In genomic region chr6:72037006-72037405, GRCh38 we compare ENCODE assay signal across 26 cellular contexts.
"Had no signal": no experiment of that assay in that cellular context is flagged by ENCODE, and none has a peak within 500 bp of the region (broad histone marks: within the 10 kb centered on the region; RNA-seq: fewer than 3 reads in every experiment).

No MANE protein-coding gene starts in this region.

- H3K27ac ChIP-seq: breast epithelium, epithelial cell of prostate, stomach, thyroid gland, vagina had no signal

- H3K4me1 ChIP-seq: breast epithelium, stomach, thyroid gland, vagina had no signal

- H3K9me3 Mint-ChIP-seq: activated CD8-positive, alpha-beta T cell treated with anti-CD3 and anti-CD28 coated beads for 36 hours; activated naive CD4-positive, alpha-beta T cell treated with anti-CD3 and anti-CD28 coated beads, Interleukin-2, amount 50 U/mL, for 72 hours; activated T-cell treated with anti-CD3 and anti-CD28 coated beads, Interleukin-2, amount 50 U/mL, for 4 hours; activated T-helper 17 cell treated with anti-CD3 and anti-CD28 coated beads, Interleukin-2, amount 50 U/mL, for 72 hours; mesothelial cell of epicardium; stimulated activated memory B cell treated with anti-CD40 and anti-IgM and Interleukin-4, amounts not matched to agents 10 μg/mL and 1 μg/mL and 100 μg/mL, for 72 hours; WTC11 had no signal

- H3K4me3 ChIP-seq: breast epithelium, stomach, thyroid gland, upper lobe of left lung, vagina had no signal

- H3K36me3 ChIP-seq: breast epithelium, stomach, thyroid gland, upper lobe of left lung, vagina had no signal

- H3K36me3 Mint-ChIP-seq: activated naive CD4-positive, alpha-beta T cell treated with anti-CD3 and anti-CD28 coated beads, Interleukin-2, amount 50 U/mL, for 72 hours; mesothelial cell of epicardium; naive thymus-derived CD8-positive, alpha-beta T cell; stimulated activated memory B cell treated with anti-CD40 and anti-IgM and Interleukin-4, amounts not matched to agents 10 μg/mL and 1 μg/mL and 100 μg/mL, for 72 hours; WTC11 had no signal

- H3K27me3 Mint-ChIP-seq: activated CD8-positive, alpha-beta T cell treated with anti-CD3 and anti-CD28 coated beads for 36 hours; activated T-helper 17 cell treated with anti-CD3 and anti-CD28 coated beads, Interleukin-2, amount 50 U/mL, for 72 hours; naive thymus-derived CD8-positive, alpha-beta T cell; progenitor cell of endocrine pancreas; stimulated activated memory B cell treated with anti-CD40 and anti-IgM and Interleukin-4, amounts not matched to agents 10 μg/mL and 1 μg/mL and 100 μg/mL, for 72 hours had no signal

- ATAC-seq: activated CD8-positive, alpha-beta T cell treated with anti-CD3 and anti-CD28 coated beads for 36 hours; activated naive CD4-positive, alpha-beta T cell treated with anti-CD3 and anti-CD28 coated beads, Interleukin-2, amount 50 U/mL, for 72 hours; activated T-cell treated with anti-CD3 and anti-CD28 coated beads, Interleukin-2, amount 50 U/mL, for 4 hours; activated T-helper 17 cell treated with anti-CD3 and anti-CD28 coated beads, Interleukin-2, amount 50 U/mL, for 72 hours; left cardiac atrium; naive thymus-derived CD8-positive, alpha-beta T cell; sciatic nerve; stimulated activated memory B cell treated with anti-CD40 and anti-IgM and Interleukin-4, amounts not matched to agents 10 μg/mL and 1 μg/mL and 100 μg/mL, for 72 hours; WTC11 had no signal

- H3K9me3 ChIP-seq: breast epithelium, stomach, thyroid gland, upper lobe of left lung, vagina had no signal

- H3K4me3 Mint-ChIP-seq: activated CD8-positive, alpha-beta T cell treated with anti-CD3 and anti-CD28 coated beads for 36 hours; activated T-cell treated with anti-CD3 and anti-CD28 coated beads, Interleukin-2, amount 50 U/mL, for 4 hours; activated T-helper 17 cell treated with anti-CD3 and anti-CD28 coated beads, Interleukin-2, amount 50 U/mL, for 72 hours; mesothelial cell of epicardium; naive thymus-derived CD8-positive, alpha-beta T cell; stimulated activated memory B cell treated with anti-CD40 and anti-IgM and Interleukin-4, amounts not matched to agents 10 μg/mL and 1 μg/mL and 100 μg/mL, for 72 hours; WTC11 had no signal

- H3K27ac Mint-ChIP-seq: activated CD8-positive, alpha-beta T cell treated with anti-CD3 and anti-CD28 coated beads for 36 hours; activated naive CD4-positive, alpha-beta T cell treated with anti-CD3 and anti-CD28 coated beads, Interleukin-2, amount 50 U/mL, for 72 hours; activated T-helper 17 cell treated with anti-CD3 and anti-CD28 coated beads, Interleukin-2, amount 50 U/mL, for 72 hours; mesothelial cell of epicardium; naive thymus-derived CD8-positive, alpha-beta T cell; progenitor cell of endocrine pancreas; stimulated activated memory B cell treated with anti-CD40 and anti-IgM and Interleukin-4, amounts not matched to agents 10 μg/mL and 1 μg/mL and 100 μg/mL, for 72 hours; WTC11 had no signal

- H3K4me1 Mint-ChIP-seq: activated T-helper 17 cell treated with anti-CD3 and anti-CD28 coated beads, Interleukin-2, amount 50 U/mL, for 72 hours; naive thymus-derived CD8-positive, alpha-beta T cell; stimulated activated memory B cell treated with anti-CD40 and anti-IgM and Interleukin-4, amounts not matched to agents 10 μg/mL and 1 μg/mL and 100 μg/mL, for 72 hours had no signal

- DNase-seq: activated CD4-positive, alpha-beta T cell treated with anti-CD3 and anti-CD28 coated beads, Interleukin-2, amount 50 U/mL, for 1 hour; activated CD8-positive, alpha-beta T cell treated with anti-CD3 and anti-CD28 coated beads for 36 hours; activated naive CD4-positive, alpha-beta T cell; activated T-cell treated with anti-CD3 and anti-CD28 coated beads, Interleukin-2, amount 50 U/mL, for 4 hours; dermis blood vessel endothelial cell; effector CD8-positive, alpha-beta T cell; left cardiac atrium; naive thymus-derived CD8-positive, alpha-beta T cell; retina; small intestine; stimulated activated CD4-positive, alpha-beta T cell treated with anti-CD3 and anti-CD28 coated beads, Interleukin-4, amount 100 ng/mL, for 4 hours; stimulated activated CD8-positive, alpha-beta memory T cell treated with anti-CD3 and anti-CD28 coated beads, Interleukin-4, amount 100 ng/mL, for 48 hours; stomach; T-helper 2 cell; thyroid gland; upper lobe of left lung had no signal

- H3K27me3 ChIP-seq: breast epithelium, stomach, thyroid gland, upper lobe of left lung, vagina had no signal
